ENCODE assay signal across 13 cellular contexts in the genomic region with DNA sequence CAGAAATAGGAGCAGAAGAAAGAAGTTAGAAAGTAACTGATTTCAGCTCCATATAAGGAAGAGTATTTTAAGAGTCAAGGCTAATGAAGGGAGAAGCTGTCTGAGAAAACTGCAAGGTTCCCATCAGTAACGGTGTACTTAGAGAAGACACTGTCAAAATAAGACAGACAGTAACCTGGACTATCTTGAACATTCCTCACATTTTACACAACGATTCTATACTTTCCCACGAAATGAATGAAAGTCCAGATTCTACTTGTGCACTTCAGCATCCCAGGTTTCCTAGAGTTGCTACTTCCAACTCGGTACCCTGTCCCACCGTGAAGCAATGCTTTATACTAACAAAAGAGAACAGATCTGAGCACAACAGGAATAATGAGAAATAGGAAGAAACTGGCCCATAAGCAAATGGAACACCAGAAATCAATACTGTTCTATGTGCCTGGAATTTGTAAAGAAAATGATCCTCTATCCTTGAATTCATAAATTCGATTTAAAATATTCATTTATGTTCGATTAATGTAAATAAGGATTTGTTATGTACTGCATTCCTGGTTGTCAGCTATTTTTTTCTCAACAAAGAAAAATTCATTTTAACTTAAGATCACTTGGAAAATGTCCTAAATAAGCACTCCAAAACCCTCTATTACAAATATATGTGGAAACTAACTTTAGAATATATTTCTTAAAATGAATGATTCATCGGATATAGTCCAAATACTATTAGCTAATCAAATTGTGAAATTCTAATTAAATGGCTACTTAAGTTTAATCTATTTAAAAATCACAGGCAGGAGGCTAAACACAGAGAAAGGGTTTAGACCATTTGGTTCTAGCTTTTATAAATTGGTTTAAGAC. TPM values are rescaled to one million over a fixed set of nuclear protein-coding genes. Genes with fewer than 3 reads are reported as not detected.
DNase-seq lines count a peak whose midpoint lies in the region; ATAC-seq, FAIRE-seq and TF ChIP-seq lines count a peak whose summit lies in the region.
"Had no signal": no experiment of that assay in that cellular context is flagged by ENCODE, and none has a peak within 500 bp of the region (broad histone marks: within the 10 kb centered on the region; RNA-seq: fewer than 3 reads in every experiment).

No MANE protein-coding gene starts in this region.

- in situ Hi-C loops in K562 (cut with MboI): no loop called here

- H3K27ac ChIP-seq in HUES6 (ENCODE audit: low read depth, low read length) (no peak overlapping the region), K562 (ENCODE audit: extremely low read depth, low read depth, low read length) (no peak overlapping the region)

- no peak overlapping the region for H2AFZ ChIP-seq in K562 (ENCODE audit: low read depth, low read length)

- 2% methylated on average over 8 of the region's 8 CpGs for WGBS in K562 (ENCODE audit: insufficient coverage, low coverage, missing lambda C conversion rate)

- intact Hi-C loops in K562 (cut with micrococcal nuclease): no loop called here

- H3K4me1 ChIP-seq in HUES6 (ENCODE audit: control insufficient read depth, insufficient read depth, low read length): peaks cover 15% of the 10 kb centered on the region
- peaks cover 0 to 14% of the 10 kb centered on the region in 2 experiments; a peak in 3 of 5 replicates for H3K4me1 ChIP-seq in K562 (replicated peaks in 1 of 2; ENCODE audit: control insufficient read depth in 2 of 2, insufficient read depth in 2 of 2, low read length in 2 of 2)

- no peak for TF ChIP-seq POLR2A in K562 (conservative IDR thresholded peaks at IDR 0.05)

- no peak for TF ChIP-seq EP300 in K562 (IDR thresholded peaks at IDR 0.05; ENCODE audit: low read length)

- no peaks in the 10 kb centered on the region for H3K9me1 ChIP-seq in K562 (ENCODE audit: control insufficient read depth, insufficient read depth, low read length)

- H3K9ac ChIP-seq in HUES6 (ENCODE audit: low read length) (no peak overlapping the region), K562 (ENCODE audit: insufficient read depth in 1 of 2, low read depth in 2 of 2, low read length in 2 of 2) (no peak overlapping the region)

- H3K4me2 ChIP-seq in K562 (ENCODE audit: insufficient read depth, low read length): no peak overlapping the region

- H3K27me3 ChIP-seq in HUES6 (ENCODE audit: control insufficient read depth, insufficient read depth, low read length) (peaks cover 66% of the 10 kb centered on the region), K562 (ENCODE audit: control insufficient read depth in 2 of 2, insufficient read depth in 2 of 2, low read length in 2 of 2) (peaks cover 28 to 33% of the 10 kb centered on the region in 2 experiments; a peak in 4 of 5 replicates)

- POLR2A ChIA-PET in K562 (lab: Yijun Ruan, JAX): interaction anchor here (3.0 kb wide), 1 partner anchor 12 kb away, joined by 11 read pairs; no protein-coding TSS in a partner anchor

- no peak for TF ChIP-seq RAD21 in K562 (CRISPR knock-in tag; conservative IDR thresholded peaks at IDR 0.05 in 1 of 2, IDR thresholded peaks at IDR 0.05 in 1 of 2)

- no peaks in the 10 kb centered on the region for H3K36me3 ChIP-seq in HUES6 (ENCODE audit: control insufficient read depth, insufficient read depth, low read length)
- H3K36me3 ChIP-seq in K562 (ENCODE audit: control insufficient read depth, insufficient read depth, low read length): no peaks in the 10 kb centered on the region

- H3K9me3 ChIP-seq in HUES6 (ENCODE audit: control insufficient read depth, insufficient read depth, low read depth, low read length) (no peaks in the 10 kb centered on the region), K562 (replicated peaks; ENCODE audit: control insufficient read depth, insufficient read depth, low read depth, low read length) (no peaks in the 10 kb centered on the region)

- DNase-seq in K562 (ENCODE audit: extremely low read depth in 1 of 4, low spot score in 3 of 4) (no peak), medulla oblongata (ENCODE audit: extremely low spot score) (peak; percentile 34), superior temporal gyrus (ENCODE audit: extremely low spot score) (peak; percentile 60)
- DNase-seq in activated CD8-positive, alpha-beta memory T cell treated with anti-CD3 and anti-CD28 coated beads, Interleukin-2, amount 50 U/mL, for 48 hours: no peak
- DNase-seq: activated CD8-positive, alpha-beta memory T cell treated with anti-CD3 and anti-CD28 coated beads, Interleukin-2, amount 10 ng/mL, durations not matched to agents 7 days and 5 days; amniotic stem cell; DND-41; kidney; NCI-H1694; T1000 had no signal

- ATAC-seq in K562: no peak
- ATAC-seq in HG03139 (IDR thresholded peaks at IDR 0.05; ENCODE audit: unreplicated experiment): no peak
- no peak for ATAC-seq in HG03280 (IDR thresholded peaks at IDR 0.05; ENCODE audit: unreplicated experiment)

- no peak for TF ChIP-seq CTCF in K562 (IDR thresholded peaks at IDR 0.05 in 2 of 3, conservative IDR thresholded peaks at IDR 0.05 in 1 of 3; ENCODE audit: insufficient read depth in 2 of 3, low read depth in 1 of 3, low read length in 3 of 3)

- no peaks in the 10 kb centered on the region for H3K79me2 ChIP-seq in K562 (ENCODE audit: control insufficient read depth, insufficient read depth, low read length)

- peak overlapping the region; percentile 80 for H3K4me3 ChIP-seq in HUES6 (ENCODE audit: low read depth, low read length)
- no peak overlapping the region for H3K4me3 ChIP-seq in K562

- CTCF ChIA-PET in K562 (lab: Yijun Ruan, JAX; ENCODE audit: low intra/inter-chr PET ratio): no interaction called here

- no peaks in the 10 kb centered on the region for H4K20me1 ChIP-seq in K562 (replicated peaks; ENCODE audit: control insufficient read depth, insufficient read depth, low read length)

- BruUV-seq in K562 (replicated peaks; lab: Mats Ljungman, UMichigan): no TSS peak

- FAIRE-seq in K562 (lab: Jason Lieb, UNC): no peak
- FAIRE-seq: kidney had no signal

TF ChIP-seq in K562, 482 proteins besides CTCF, POLR2A, EP300 and RAD21:
- no peak for TF ChIP-seq MCM2 (IDR thresholded peaks at IDR 0.05; ENCODE audit: low read depth)
- TF ChIP-seq, protein P1, sequence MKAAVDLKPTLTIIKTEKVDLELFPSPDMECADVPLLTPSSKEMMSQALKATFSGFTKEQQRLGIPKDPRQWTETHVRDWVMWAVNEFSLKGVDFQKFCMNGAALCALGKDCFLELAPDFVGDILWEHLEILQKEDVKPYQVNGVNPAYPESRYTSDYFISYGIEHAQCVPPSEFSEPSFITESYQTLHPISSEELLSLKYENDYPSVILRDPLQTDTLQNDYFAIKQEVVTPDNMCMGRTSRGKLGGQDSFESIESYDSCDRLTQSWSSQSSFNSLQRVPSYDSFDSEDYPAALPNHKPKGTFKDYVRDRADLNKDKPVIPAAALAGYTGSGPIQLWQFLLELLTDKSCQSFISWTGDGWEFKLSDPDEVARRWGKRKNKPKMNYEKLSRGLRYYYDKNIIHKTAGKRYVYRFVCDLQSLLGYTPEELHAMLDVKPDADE (conservative IDR thresholded peaks at IDR 0.05; ENCODE audit: control insufficient read depth, low read depth, low read length): no peak
- 0 out of 2 replicates have a peak, but pooled peaks have one; percentile 42 for TF ChIP-seq BMI1 (IDR thresholded peaks at IDR 0.05; ENCODE audit: low read length)
- TF ChIP-seq SRSF7 (optimal IDR thresholded peaks at IDR 0.05; ENCODE audit: low read depth, low read length): no peak
- TF ChIP-seq CBX8 (IDR thresholded peaks at IDR 0.05; ENCODE audit: borderline replicate concordance, extremely low read depth, low read depth, low read length, poor library complexity, severe bottlenecking): peak; percentile 94
- TF ChIP-seq CBX2 (IDR thresholded peaks at IDR 0.05; ENCODE audit: insufficient read depth, low read length, poor library complexity, severe bottlenecking): peak; percentile 98
- TF ChIP-seq, protein P2, sequence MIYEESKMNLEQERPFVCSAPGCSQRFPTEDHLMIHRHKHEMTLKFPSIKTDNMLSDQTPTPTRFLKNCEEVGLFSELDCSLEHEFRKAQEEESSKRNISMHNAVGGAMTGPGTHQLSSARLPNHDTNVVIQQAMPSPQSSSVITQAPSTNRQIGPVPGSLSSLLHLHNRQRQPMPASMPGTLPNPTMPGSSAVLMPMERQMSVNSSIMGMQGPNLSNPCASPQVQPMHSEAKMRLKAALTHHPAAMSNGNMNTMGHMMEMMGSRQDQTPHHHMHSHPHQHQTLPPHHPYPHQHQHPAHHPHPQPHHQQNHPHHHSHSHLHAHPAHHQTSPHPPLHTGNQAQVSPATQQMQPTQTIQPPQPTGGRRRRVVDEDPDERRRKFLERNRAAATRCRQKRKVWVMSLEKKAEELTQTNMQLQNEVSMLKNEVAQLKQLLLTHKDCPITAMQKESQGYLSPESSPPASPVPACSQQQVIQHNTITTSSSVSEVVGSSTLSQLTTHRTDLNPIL (CRISPR knock-in tag; IDR thresholded peaks at IDR 0.05): 0 out of 2 replicates have a peak, but pooled peaks have one; percentile 16
- no peak for TF ChIP-seq SIX5 (IDR thresholded peaks at IDR 0.05; ENCODE audit: borderline replicate concordance in 1 of 2, insufficient read depth in 1 of 2, low read depth in 1 of 2, low read length in 2 of 2)
TF ChIP-seq in K562: peak in this region for 4.

RNA-seq across cellular contexts. Expression of a gene that starts 1.5 kb away (rescaled TPM):
- 0.09 and 0.14 TPM in 2 replicates for total RNA-seq in K562 (2011; cell fraction: chromatin; rRNA removed; ENCODE audit: low replicate concordance)
- 0.17 TPM in 1 of 2 replicates, not detected in the other for total RNA-seq in K562 (2011; cell fraction: nucleolus; rRNA removed)
- total RNA-seq in K562 (2011; cell fraction: nucleoplasm; rRNA removed): 0.07 and 0.08 TPM in 2 replicates
- total RNA-seq in K562 (2014; rRNA removed) (not detected in 2 replicates), K562 (2014; rRNA removed; fragmentation: Illumina TruSeq; extraction: Trizol) (not detected in 2 replicates), K562 (2015; rRNA removed; fragmentation: Illumina TruSeq; extraction: Trizol) (0.04 TPM in 1 of 2 replicates, not detected in the other), K562 (2021) (0.04 TPM in 1 of 2 replicates, not detected in the other)
- polyA plus RNA-seq in K562 (2011; rRNA removed) (0.01 and 0.03 TPM in 2 replicates), K562 (2014; fragmentation: Illumina TruSeq; extraction: Trizol) (0.01 TPM in 1 of 2 replicates, not detected in the other), K562 (2014; fragmentation: Nextera tagmentation; extraction: Ambion mirVana) (not detected), K562 (2014; rRNA removed) (not detected in 2 replicates)
- 0.03 TPM in 1 of 2 replicates, not detected in the other for polyA plus RNA-seq in K562 (2011; cell fraction: cytosol; rRNA removed)
- polyA plus RNA-seq in K562 (2011; cell fraction: nucleus; rRNA removed): 0.04 TPM in 1 of 2 replicates, not detected in the other
- 0.01 TPM in 1 of 2 replicates, not detected in the other for polyA plus RNA-seq in K562 (2012)
- 0.07 TPM in 1 of 2 replicates, not detected in the other for polyA minus RNA-seq in K562 (2011; rRNA and poly(A)+ RNA removed)
- not detected in 2 replicates for polyA minus RNA-seq in K562 (2011; cell fraction: cytosol; rRNA and poly(A)+ RNA removed)
- not detected in 2 replicates for polyA minus RNA-seq in K562 (2011; cell fraction: nucleus; rRNA and poly(A)+ RNA removed)

Comparison
In these comparisons a context has a peak if more than half of its experiments do, and no peak if none do; other contexts are left out.
1. DNase-seq: peak in medulla oblongata (single experiment) and superior temporal gyrus (single experiment); none in K562 (0 of 4) and activated CD8-positive, alpha-beta memory T cell treated with anti-CD3 and anti-CD28 coated beads, Interleukin-2, amount 50 U/mL, for 48 hours (single experiment).